Comparison of ENCODE assay signal across 13 cellular contexts in the genomic region with DNA sequence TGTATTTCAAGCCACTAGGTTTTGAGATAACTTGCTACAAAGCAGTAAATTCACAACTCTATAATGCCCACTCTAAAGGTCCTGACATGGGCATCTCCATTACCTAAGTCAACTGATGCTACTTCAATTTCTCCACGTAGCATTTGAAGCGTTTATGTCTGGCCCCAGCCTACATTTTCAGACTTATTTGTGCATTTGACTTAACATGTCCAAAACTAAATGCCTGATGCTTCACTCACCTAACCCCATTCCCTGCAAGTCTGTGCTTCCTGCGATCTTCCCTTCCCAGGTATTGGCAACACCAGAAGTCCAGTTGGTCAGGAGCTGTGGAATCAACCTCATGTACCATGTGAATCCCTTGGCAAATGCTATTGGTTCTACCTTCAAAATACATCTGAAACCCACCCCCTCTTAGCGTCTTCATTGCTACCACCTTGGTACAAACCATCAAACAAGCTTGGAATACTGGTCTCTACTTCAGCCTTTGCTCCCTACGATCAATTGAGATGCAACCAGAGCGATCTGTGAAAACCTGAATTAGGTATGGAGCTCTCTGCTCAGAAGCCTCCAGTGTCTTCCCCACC. TPM values are rescaled to one million over a fixed set of nuclear protein-coding genes. Genes with fewer than 3 reads are reported as not detected.
DNase-seq lines count a peak whose midpoint lies in the region; ATAC-seq, FAIRE-seq and TF ChIP-seq lines count a peak whose summit lies in the region.
"Had no signal": no experiment of that assay in that cellular context is flagged by ENCODE, and none has a peak within 500 bp of the region (broad histone marks: within the 10 kb centered on the region; RNA-seq: fewer than 3 reads in every experiment).

No MANE protein-coding gene starts in this region.

- peaks cover 18% of the 10 kb centered on the region for H3K9me3 Mint-ChIP-seq in activated CD4-positive, alpha-beta T cell treated with anti-CD3 and anti-CD28 coated beads, Interleukin-2, amount 10 ng/mL, durations not matched to agents 24 days and 14 days
- peaks cover 18% of the 10 kb centered on the region for H3K9me3 Mint-ChIP-seq in activated naive CD8-positive, alpha-beta T cell treated with anti-CD3 and anti-CD28 coated beads, Interleukin-2, amount 10 ng/mL, durations not matched to agents 7 days and 5 days

- no peak for DNase-seq in activated CD4-positive, alpha-beta T cell treated with anti-CD3 and anti-CD28 coated beads, Interleukin-2, amount 10 ng/mL, durations not matched to agents 24 days and 14 days
- no peak for DNase-seq in activated CD4-positive, alpha-beta T cell treated with anti-CD3 and anti-CD28 coated beads for 1 hour
- DNase-seq in Karpas-422 (peak; percentile 51), kidney (no peak), LoVo (ENCODE audit: low spot score) (no peak), GM19239 (ENCODE audit: insufficient read length, low spot score) (no peak)
- no peak for DNase-seq in activated naive CD8-positive, alpha-beta T cell treated with anti-CD3 and anti-CD28 coated beads, Interleukin-2, amount 10 ng/mL, durations not matched to agents 7 days and 5 days
- DNase-seq: ACHN, brain microvascular endothelial cell, NCI-H146, right cardiac atrium, thyroid gland had no signal

- intact Hi-C loops in activated CD4-positive, alpha-beta T cell treated with anti-CD3 and anti-CD28 coated beads, Interleukin-2, amount 10 ng/mL, durations not matched to agents 24 days and 14 days (cut with micrococcal nuclease): no loop called here
- intact Hi-C loops in kidney (cut with DNase I): no loop called here

- no peak overlapping the region for H3K4me2 ChIP-seq in Karpas-422 (ENCODE audit: low read depth, low read length, poor library complexity, severe bottlenecking)

- H3K36me3 ChIP-seq in Karpas-422 (ENCODE audit: insufficient read depth, low read length) (peaks cover 45% of the 10 kb centered on the region), neutrophil (peaks cover 79% of the 10 kb centered on the region), kidney (ENCODE audit: control insufficient read depth in 1 of 2, insufficient read depth in 2 of 2, low read length in 2 of 2) (peaks cover 48 to 56% of the 10 kb centered on the region in 2 donors)

- ATAC-seq in activated naive CD8-positive, alpha-beta T cell treated with anti-CD3 and anti-CD28 coated beads, Interleukin-2, amount 10 ng/mL, durations not matched to agents 7 days and 5 days (ENCODE audit: low read depth): no peak
- ATAC-seq: right cardiac atrium had no signal

- peak overlapping the region; percentile 67 for H3K27ac ChIP-seq in Karpas-422 (ENCODE audit: low read length)
- peak overlapping the region; percentile 48 for H3K27ac ChIP-seq in neutrophil
- no peak overlapping the region for H3K27ac ChIP-seq in kidney (ENCODE audit: low read depth in 2 of 2, low read length in 2 of 2)
- H3K27ac ChIP-seq: brain microvascular endothelial cell had no signal

- H4K20me1 ChIP-seq in Karpas-422 (ENCODE audit: insufficient read depth, low read depth, low read length): peaks cover 38% of the 10 kb centered on the region

- H3K27me3 ChIP-seq in Karpas-422 (ENCODE audit: low read length) (no peaks in the 10 kb centered on the region), neutrophil (no peaks in the 10 kb centered on the region)
- H3K27me3 ChIP-seq: brain microvascular endothelial cell, thyroid gland had no signal

- POLR2A ChIA-PET in activated naive CD8-positive, alpha-beta T cell treated with anti-CD3 and anti-CD28 coated beads, Interleukin-2, amount 10 ng/mL, durations not matched to agents 7 days and 5 days (lab: Charles Lee): interaction anchor here (1.4 to 2.3 kb wide), 3 partner anchors 8 to 72 kb away, joined by 3 to 6 read pairs (median 5); no protein-coding TSS in a partner anchor

- H3K27ac Mint-ChIP-seq in activated CD4-positive, alpha-beta T cell treated with anti-CD3 and anti-CD28 coated beads, Interleukin-2, amount 10 ng/mL, durations not matched to agents 24 days and 14 days: peak overlapping the region; percentile 22
- peak overlapping the region; percentile 56 for H3K27ac Mint-ChIP-seq in activated naive CD8-positive, alpha-beta T cell treated with anti-CD3 and anti-CD28 coated beads, Interleukin-2, amount 10 ng/mL, durations not matched to agents 7 days and 5 days

- no peaks in the 10 kb centered on the region for H3K27me3 Mint-ChIP-seq in activated CD4-positive, alpha-beta T cell treated with anti-CD3 and anti-CD28 coated beads, Interleukin-2, amount 10 ng/mL, durations not matched to agents 24 days and 14 days
- H3K27me3 Mint-ChIP-seq in activated naive CD8-positive, alpha-beta T cell treated with anti-CD3 and anti-CD28 coated beads, Interleukin-2, amount 10 ng/mL, durations not matched to agents 7 days and 5 days: no peaks in the 10 kb centered on the region

- TF ChIP-seq CTCF in neutrophil (IDR thresholded peaks at IDR 0.05) (no peak), kidney (IDR thresholded peaks at IDR 0.05; ENCODE audit: borderline replicate concordance, extremely low read depth, insufficient read depth) (no peak)

- H3K4me1 Mint-ChIP-seq in activated CD4-positive, alpha-beta T cell treated with anti-CD3 and anti-CD28 coated beads, Interleukin-2, amount 10 ng/mL, durations not matched to agents 24 days and 14 days: peaks cover 34% of the 10 kb centered on the region
- H3K4me1 Mint-ChIP-seq in activated naive CD8-positive, alpha-beta T cell treated with anti-CD3 and anti-CD28 coated beads, Interleukin-2, amount 10 ng/mL, durations not matched to agents 7 days and 5 days: peaks cover 21% of the 10 kb centered on the region

- H3K9me2 ChIP-seq in Karpas-422 (replicated peaks; ENCODE audit: insufficient read depth, low read length): no peaks in the 10 kb centered on the region

- H3K4me3 Mint-ChIP-seq in activated CD4-positive, alpha-beta T cell treated with anti-CD3 and anti-CD28 coated beads, Interleukin-2, amount 10 ng/mL, durations not matched to agents 24 days and 14 days: no peak overlapping the region
- no peak overlapping the region for H3K4me3 Mint-ChIP-seq in activated naive CD8-positive, alpha-beta T cell treated with anti-CD3 and anti-CD28 coated beads, Interleukin-2, amount 10 ng/mL, durations not matched to agents 7 days and 5 days

- H3K9ac ChIP-seq in Karpas-422 (ENCODE audit: low read length) (no peak overlapping the region), kidney (ENCODE audit: low read length in 2 of 2) (no peak overlapping the region)

- H3K4me3 ChIP-seq in Karpas-422 (ENCODE audit: low read length): no peak overlapping the region
- H3K4me3 ChIP-seq in neutrophil (ENCODE audit: low read depth in 1 of 2, low read length in 1 of 2): no peak overlapping the region
- H3K4me3 ChIP-seq in kidney (ENCODE audit: low read length in 2 of 2): no peak overlapping the region
- H3K4me3 ChIP-seq: thyroid gland had no signal

- H3K4me1 ChIP-seq in Karpas-422 (ENCODE audit: low read length): peaks cover 52% of the 10 kb centered on the region
- peaks cover 28 to 32% of the 10 kb centered on the region in 2 experiments for H3K4me1 ChIP-seq in neutrophil (ENCODE audit: control insufficient read depth in 1 of 2, insufficient read depth in 1 of 2, low read depth in 1 of 2, low read length in 1 of 2)
- peaks cover 0 to 3% of the 10 kb centered on the region in 2 donors for H3K4me1 ChIP-seq in kidney (ENCODE audit: control insufficient read depth in 1 of 2, insufficient read depth in 1 of 2, low read depth in 1 of 2, low read length in 2 of 2)

- H3K36me3 Mint-ChIP-seq in activated CD4-positive, alpha-beta T cell treated with anti-CD3 and anti-CD28 coated beads, Interleukin-2, amount 10 ng/mL, durations not matched to agents 24 days and 14 days (ENCODE audit: low read depth): peaks cover 85% of the 10 kb centered on the region
- peaks cover 84% of the 10 kb centered on the region for H3K36me3 Mint-ChIP-seq in activated naive CD8-positive, alpha-beta T cell treated with anti-CD3 and anti-CD28 coated beads, Interleukin-2, amount 10 ng/mL, durations not matched to agents 7 days and 5 days

- H2AFZ ChIP-seq in Karpas-422 (ENCODE audit: low read length): no peak overlapping the region

- H3K79me2 ChIP-seq in Karpas-422 (ENCODE audit: low read length): no peaks in the 10 kb centered on the region; the same call in 1 of the 2 replicates

- FAIRE-seq in kidney (lab: Jason Lieb, UNC) (no peak), GM19239 (lab: Jason Lieb, UNC) (no peak)

- H3K9me3 ChIP-seq in Karpas-422 (ENCODE audit: low read length) (peaks cover 10% of the 10 kb centered on the region; the same call in 1 of the 2 replicates), neutrophil (no peaks in the 10 kb centered on the region), kidney (ENCODE audit: control insufficient read depth in 1 of 2, low read length in 2 of 2) (peaks cover 15 to 22% of the 10 kb centered on the region in 2 donors)
- H3K9me3 ChIP-seq: thyroid gland had no signal

RNA-seq across cellular contexts. Expression of a gene that starts 12.8 kb away (rescaled TPM):
- 61.2 and 61.5 TPM in 2 replicates for total RNA-seq in activated CD4-positive, alpha-beta T cell treated with anti-CD3 and anti-CD28 coated beads, Interleukin-2, amount 10 ng/mL, durations not matched to agents 24 days and 14 days
- total RNA-seq in Karpas-422 (2014; rRNA removed; shearing (Covaris generic); ENCODE audit: low replicate concordance): 21.7 and 22.2 TPM in 2 replicates
- total RNA-seq in activated naive CD8-positive, alpha-beta T cell treated with anti-CD3 and anti-CD28 coated beads, Interleukin-2, amount 10 ng/mL, durations not matched to agents 7 days and 5 days: 10 to 100 TPM; 64.2 to 66.6 TPM
- 44.0 TPM for total RNA-seq in kidney
- 8.0 TPM for polyA plus RNA-seq in kidney (ENCODE audit: insufficient read depth, low read depth, low replicate concordance)

Comparison
In these comparisons a context has a peak if more than half of its experiments do, and no peak if none do; other contexts are left out.
1. H3K27ac ChIP-seq: peak in Karpas-422 (single experiment) and neutrophil (single experiment); none in kidney (0 of 2).